In genomic region chr5:131252824-131253171, GRCh38 we compare ENCODE assay signal across 1 cellular context.
TF ChIP-seq lines count a peak whose summit lies in the region.

No MANE protein-coding gene starts in this region.

TF ChIP-seq in GM12878, 131 proteins besides CTCF, POLR2A, EP300 and RAD21 (continued from another document and continues in another):
- no peak for TF ChIP-seq ZBTB11 (CRISPR knock-in tag; IDR thresholded peaks at IDR 0.05)
- no peak for TF ChIP-seq USF2 (IDR thresholded peaks at IDR 0.05; ENCODE audit: borderline replicate concordance, low read depth, low read length)
- no peak for TF ChIP-seq RELA (IDR thresholded peaks at IDR 0.05; ENCODE audit: borderline replicate concordance, partially characterized antibody)
- no peak for TF ChIP-seq TBL1XR1 (IDR thresholded peaks at IDR 0.05; ENCODE audit: low read depth, low read length)
- TF ChIP-seq MYB (IDR thresholded peaks at IDR 0.05; ENCODE audit: borderline replicate concordance, low read depth, low read length), result no peak
- no peak for TF ChIP-seq FOS (IDR thresholded peaks at IDR 0.05; ENCODE audit: borderline replicate concordance, extremely low read depth, insufficient read length)
- no peak for TF ChIP-seq SMAD5 (IDR thresholded peaks at IDR 0.05; ENCODE audit: low read depth)
- TF ChIP-seq GABPA (IDR thresholded peaks at IDR 0.05; ENCODE audit: low read depth), result peak; percentile 64; the same call in 1 of the 2 replicates
- 0 out of 2 replicates have a peak, but pooled peaks have one; percentile 39 for TF ChIP-seq IRF4 (IDR thresholded peaks at IDR 0.05; ENCODE audit: low read depth, low read length)
- peak in 1 of 2 experiments; percentile 31; a peak in 1 of 3 replicates for TF ChIP-seq EGR1 (IDR thresholded peaks at IDR 0.05; ENCODE audit: borderline replicate concordance in 1 of 2, low read depth in 2 of 2, low read length in 2 of 2)
- no peak for TF ChIP-seq E4F1 (IDR thresholded peaks at IDR 0.05; ENCODE audit: borderline replicate concordance, partially characterized antibody)
- no peak for TF ChIP-seq SMAD1 (IDR thresholded peaks at IDR 0.05; ENCODE audit: low read depth, partially characterized antibody)
- TF ChIP-seq PAX8 (IDR thresholded peaks at IDR 0.05), result no peak
- no peak for TF ChIP-seq ZNF207 (IDR thresholded peaks at IDR 0.05; ENCODE audit: borderline replicate concordance)
- TF ChIP-seq NFYA (IDR thresholded peaks at IDR 0.05; ENCODE audit: borderline replicate concordance, low read depth, low read length), result no peak
- no peak for TF ChIP-seq MYC (IDR thresholded peaks at IDR 0.05; ENCODE audit: insufficient read depth, insufficient read length, insufficient replicate concordance, low read length, severe bottlenecking)
- no peak for TF ChIP-seq RAD51 (IDR thresholded peaks at IDR 0.05)
- TF ChIP-seq ATF7 (IDR thresholded peaks at IDR 0.05; ENCODE audit: low read depth), result no peak
- peak; percentile 81 for TF ChIP-seq RUNX3 (IDR thresholded peaks at IDR 0.05; ENCODE audit: low read length)
- TF ChIP-seq WRNIP1 (IDR thresholded peaks at IDR 0.05; ENCODE audit: borderline replicate concordance, low read depth, low read length), result no peak
- TF ChIP-seq KAT2A (conservative IDR thresholded peaks at IDR 0.05; ENCODE audit: control insufficient read depth, low read depth, low read length), result no peak
- TF ChIP-seq NKRF (conservative IDR thresholded peaks at IDR 0.05), result no peak
- TF ChIP-seq SPI1 (IDR thresholded peaks at IDR 0.05; ENCODE audit: borderline replicate concordance, insufficient read depth, low read depth, low read length), result peak; percentile 56; the same call in 1 of the 2 replicates
- no peak for TF ChIP-seq ESRRA (IDR thresholded peaks at IDR 0.05; ENCODE audit: low read length)
- TF ChIP-seq GATAD2B (conservative IDR thresholded peaks at IDR 0.05; ENCODE audit: low read depth), result no peak
- TF ChIP-seq NR2C2 (IDR thresholded peaks at IDR 0.05; ENCODE audit: borderline replicate concordance, control insufficient read depth, insufficient read length, low read depth), result no peak
- no peak for TF ChIP-seq SIN3A (IDR thresholded peaks at IDR 0.05; ENCODE audit: low read depth, low read length)
- no peak for TF ChIP-seq CEBPZ (IDR thresholded peaks at IDR 0.05; ENCODE audit: low read depth, low read length)
- TF ChIP-seq SRF (IDR thresholded peaks at IDR 0.05; ENCODE audit: low read depth in 2 of 2, low read length in 2 of 2), result no peak
- TF ChIP-seq ZNF24 (IDR thresholded peaks at IDR 0.05), result no peak
- TF ChIP-seq NR2F1 (conservative IDR thresholded peaks at IDR 0.05), result no peak
- TF ChIP-seq POU2F2 (IDR thresholded peaks at IDR 0.05; ENCODE audit: borderline replicate concordance, low read depth, low read length), result no peak; the same call in 2 of the 3 replicates
- peak; percentile 51 for TF ChIP-seq MXI1 (IDR thresholded peaks at IDR 0.05; ENCODE audit: low read depth, low read length)
- no peak for TF ChIP-seq BCL3 (IDR thresholded peaks at IDR 0.05; ENCODE audit: borderline replicate concordance, insufficient read depth, low read depth, low read length, poor library complexity, severe bottlenecking)
- peak; percentile 43; the same call in 1 of the 2 replicates for TF ChIP-seq TAF1 (IDR thresholded peaks at IDR 0.05; ENCODE audit: borderline replicate concordance, low read depth, low read length)
- no peak for TF ChIP-seq RBBP5 (conservative IDR thresholded peaks at IDR 0.05)
- no peak for TF ChIP-seq IRF5 (IDR thresholded peaks at IDR 0.05; ENCODE audit: borderline replicate concordance)
- TF ChIP-seq TCF7 (IDR thresholded peaks at IDR 0.05; ENCODE audit: borderline replicate concordance), result no peak
- TF ChIP-seq ZBTB40 (IDR thresholded peaks at IDR 0.05; ENCODE audit: borderline replicate concordance), result peak; percentile 27; the same call in 1 of the 2 replicates
- 0 out of 2 replicates have a peak, but pooled peaks have one; percentile 52 for TF ChIP-seq NBN (IDR thresholded peaks at IDR 0.05)
